Comparison of ENCODE assay signal across 24 cellular contexts in the genomic region with DNA sequence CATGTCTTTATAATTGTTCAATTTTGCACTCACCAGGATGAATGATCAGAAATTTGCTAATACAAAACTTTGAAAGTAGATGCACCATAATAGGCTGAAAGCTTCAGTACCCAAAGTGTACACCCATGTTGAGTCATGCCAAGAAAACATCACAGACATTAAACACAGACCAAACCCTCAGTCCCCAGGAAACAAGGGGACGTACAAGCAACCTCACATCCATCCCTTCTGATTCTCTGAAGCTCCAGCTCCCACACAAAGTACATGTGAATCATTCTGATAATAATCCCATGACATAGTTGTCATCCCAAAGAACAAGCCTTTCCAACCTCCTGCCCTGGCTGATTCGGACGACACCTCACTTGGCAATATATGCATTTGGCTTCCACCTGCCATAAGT.
A peak's percentile ranks its signal among the peaks of the same experiment; 100 is the strongest.
DNase-seq lines count a peak whose midpoint lies in the region; ATAC-seq and TF ChIP-seq lines count a peak whose summit lies in the region.
"Had no signal": no experiment of that assay in that cellular context is flagged by ENCODE, and none has a peak within 500 bp of the region (broad histone marks: within the 10 kb centered on the region; RNA-seq: fewer than 3 reads in every experiment).

No MANE protein-coding gene starts in this region.

- in situ Hi-C loops in IMR-90 (cut with MboI; ENCODE audit: low sequenced_read_pairs): no loop called here
- in situ Hi-C loops in brain microvascular endothelial cell (cut with HindIII; ENCODE audit: low pct_ligation_motif_present, low sequenced_read_pairs): no loop called here

- no peaks in the 10 kb centered on the region for H3K27me3 Mint-ChIP-seq in osteocyte (ENCODE audit: unreplicated experiment)
- H3K27me3 Mint-ChIP-seq: CD4-positive, alpha-beta T cell had no signal

- H2AFZ ChIP-seq in IMR-90 (replicated peaks; ENCODE audit: low read length, poor library complexity): no peak overlapping the region
- H2AFZ ChIP-seq: GM23338 had no signal

- 0 out of 4 replicates have a peak overlapping the region, but pooled peaks of 1 of the 2 experiments have one; percentile 13 for H4K8ac ChIP-seq in IMR-90 (ENCODE audit: low read depth in 2 of 2, low read length in 2 of 2)

- H3K27ac ChIP-seq in IMR-90 (ENCODE audit: insufficient read depth, low read length) (no peak overlapping the region), brain microvascular endothelial cell (no peak overlapping the region)
- H3K27ac ChIP-seq: A549; BLaER1 treated with 17β-estradiol and CSF1 and Interleukin-3, amounts not matched to agents 10 nM and 100 nM had no signal

- H4K5ac ChIP-seq in IMR-90 (ENCODE audit: low read depth, low read length): no peak overlapping the region

- TF ChIP-seq CTCF in IMR-90 (conservative IDR thresholded peaks at IDR 0.05; ENCODE audit: low read depth, low read length): no peak
- TF ChIP-seq CTCF in brain microvascular endothelial cell (IDR thresholded peaks at IDR 0.05; ENCODE audit: low read depth, low read length, missing control alignments): no peak
- TF ChIP-seq CTCF in fibroblast of pulmonary artery (IDR thresholded peaks at IDR 0.05; ENCODE audit: low read length, missing control alignments): no peak
- TF ChIP-seq CTCF in osteocyte (IDR thresholded peaks at IDR 0.05): no peak

- 75% methylated on average over 1 of the region's 3 CpGs; no CpG with 5 or more reads in 1 of the 2 experiments for WGBS in IMR-90 (ENCODE audit: extremely low coverage in 2 of 2, insufficient read length in 1 of 2), 2 experiments

- H3K4me1 ChIP-seq in IMR-90 (ENCODE audit: control insufficient read depth, insufficient read depth, low read length): peaks cover 17% of the 10 kb centered on the region
- H3K4me1 ChIP-seq: A549, BE2C had no signal

- intact Hi-C loops in IMR-90 (cut with micrococcal nuclease): no loop called here

- dilution Hi-C loops in IMR-90 (cut with HindIII; ENCODE audit: low sequenced_read_pairs, unreplicated experiment): no loop called here

- no peak for TF ChIP-seq POLR2A in IMR-90 (IDR thresholded peaks at IDR 0.05; ENCODE audit: low read depth, low read length)

- no peak overlapping the region for H3K23ac ChIP-seq in IMR-90 (ENCODE audit: low read depth, low read length)

- no peak overlapping the region for H3K4me3 Mint-ChIP-seq in osteocyte (ENCODE audit: unreplicated experiment)
- H3K4me3 Mint-ChIP-seq: CD14-positive monocyte; CD4-positive, alpha-beta T cell; CD8-positive, alpha-beta memory T cell; GM23338; H9 had no signal

- H2BK15ac ChIP-seq in IMR-90 (ENCODE audit: low read depth, low read length): peak overlapping the region; percentile 19; the same call in 1 of the 3 replicates

- BruUV-seq in IMR-90 (replicated peaks; lab: Mats Ljungman, UMichigan): no TSS peak

- H3K36me3 ChIP-seq in IMR-90 (ENCODE audit: control insufficient read depth, insufficient read depth, low read length): no peaks in the 10 kb centered on the region
- no peaks in the 10 kb centered on the region for H3K36me3 ChIP-seq in brain microvascular endothelial cell (replicated peaks)
- H3K36me3 ChIP-seq: BE2C; BLaER1 treated with 17β-estradiol and CSF1 and Interleukin-3, amounts not matched to agents 10 nM and 100 nM had no signal

- H2BK5ac ChIP-seq in IMR-90 (ENCODE audit: low read depth, low read length, poor library complexity, severe bottlenecking): no peak overlapping the region

- DNase-seq in IMR-90 (peak; percentile 37), brain microvascular endothelial cell (peak; percentile 42), fibroblast of pulmonary artery (ENCODE audit: low read depth) (peak; percentile 31), osteocyte (ENCODE audit: extremely low spot score, unreplicated experiment) (no peak), NCI-H2029 (lab: John Stamatoyannopoulos, UW) (no peak), hypothalamus (lab: John Stamatoyannopoulos, UW) (no peak)
- DNase-seq: 8988T; ACHN; AML-193; BE2C; CD4-positive, alpha-beta T cell; CD8-positive, alpha-beta memory T cell; DMS 273 treated with DMSO at 0.1 percent for 48 hours; DMS79; EL; GDM1; H9 had no signal

- no peak overlapping the region for H4K91ac ChIP-seq in IMR-90 (ENCODE audit: insufficient read depth, low read depth, low read length)

- no peak overlapping the region for H3K9ac ChIP-seq in IMR-90 (ENCODE audit: low read depth, low read length)
- H3K9ac ChIP-seq: BLaER1 treated with 17β-estradiol and CSF1 and Interleukin-3, amounts not matched to agents 10 nM and 100 nM had no signal

- H3K14ac ChIP-seq in IMR-90 (replicated peaks; ENCODE audit: low read depth, low read length): no peak overlapping the region

- H3K4me1 Mint-ChIP-seq in osteocyte (ENCODE audit: unreplicated experiment): peaks cover 54% of the 10 kb centered on the region
- H3K4me1 Mint-ChIP-seq: CD14-positive monocyte had no signal

- H3K4me2 ChIP-seq in IMR-90 (ENCODE audit: low read depth, low read length): no peak overlapping the region
- H3K4me2 ChIP-seq: A549; BLaER1 treated with 17β-estradiol and CSF1 and Interleukin-3, amounts not matched to agents 10 nM and 100 nM; GM23338 had no signal

- H3K18ac ChIP-seq in IMR-90 (ENCODE audit: low read depth, low read length): 0 out of 2 replicates have a peak overlapping the region, but pooled peaks have one; percentile 47

- H2AK5ac ChIP-seq in IMR-90 (ENCODE audit: low read depth, low read length): peak overlapping the region; percentile 7; the same call in 1 of the 2 replicates

- H3K79me1 ChIP-seq in IMR-90 (ENCODE audit: low read depth in 1 of 2, low read length in 2 of 2): no peaks in the 10 kb centered on the region

- no peak overlapping the region for H3K56ac ChIP-seq in IMR-90 (ENCODE audit: extremely low read depth, insufficient read depth, low read length)

- H3K27ac Mint-ChIP-seq in osteocyte (ENCODE audit: unreplicated experiment): peak overlapping the region; percentile 88
- H3K27ac Mint-ChIP-seq: CD14-positive monocyte; CD4-positive, alpha-beta T cell; CD8-positive, alpha-beta memory T cell; GM23338; H9 had no signal

- peaks cover 2% of the 10 kb centered on the region for H3K36me3 Mint-ChIP-seq in osteocyte (ENCODE audit: unreplicated experiment)
- H3K36me3 Mint-ChIP-seq: CD14-positive monocyte had no signal

- no peak overlapping the region; the same call in 1 of the 2 replicates for H2BK120ac ChIP-seq in IMR-90 (ENCODE audit: low read depth, low read length)

- CTCF ChIA-PET in IMR-90 (lab: Yijun Ruan, JAX): no interaction called here

- ATAC-seq in IMR-90 (ENCODE audit: low read depth) (no peak), HG03457 (IDR thresholded peaks at IDR 0.05; ENCODE audit: unreplicated experiment) (no peak)
- ATAC-seq: A549, GM12878, GM23338, HCT116 had no signal

- peaks cover 9% of the 10 kb centered on the region for H3K9me3 ChIP-seq in IMR-90 (ENCODE audit: control insufficient read depth, insufficient read depth, low read length)
- H3K9me3 ChIP-seq: BE2C had no signal

- no peaks in the 10 kb centered on the region for H4K20me1 ChIP-seq in IMR-90 (ENCODE audit: insufficient read depth, low read length)
- H4K20me1 ChIP-seq: BLaER1 treated with 17β-estradiol and CSF1 and Interleukin-3, amounts not matched to agents 10 nM and 100 nM had no signal

- POLR2A ChIA-PET in IMR-90 (lab: Charles Lee; ENCODE audit: unreplicated experiment): no interaction called here

- H3K27me3 ChIP-seq in IMR-90 (ENCODE audit: control insufficient read depth, insufficient read depth, low read length) (no peaks in the 10 kb centered on the region), brain microvascular endothelial cell (replicated peaks) (no peaks in the 10 kb centered on the region)
- H3K27me3 ChIP-seq: BE2C; BLaER1 treated with 17β-estradiol and CSF1 and Interleukin-3, amounts not matched to agents 10 nM and 100 nM had no signal

- no peak for TF ChIP-seq RAD21 in IMR-90 (IDR thresholded peaks at IDR 0.05; ENCODE audit: low read length)

- H3K9me1 ChIP-seq in IMR-90 (ENCODE audit: insufficient read depth, low read length): peaks cover 6% of the 10 kb centered on the region

- peak overlapping the region; percentile 71 for H2AK9ac ChIP-seq in IMR-90 (replicated peaks; ENCODE audit: low read depth, low read length, poor library complexity)

- H3K9me3 Mint-ChIP-seq in osteocyte (ENCODE audit: unreplicated experiment): peaks cover 16% of the 10 kb centered on the region

- H3K4ac ChIP-seq in IMR-90 (ENCODE audit: low read depth, low read length): no peak overlapping the region

- H2BK20ac ChIP-seq in IMR-90 (ENCODE audit: low read depth, low read length): peak overlapping the region; percentile 27; the same call in 1 of the 2 replicates

- H3K4me3 ChIP-seq in IMR-90 (ENCODE audit: insufficient read depth, low read depth, low read length): no peak overlapping the region
- no peak overlapping the region for H3K4me3 ChIP-seq in brain microvascular endothelial cell (ENCODE audit: low read depth, low read length)
- no peak overlapping the region for H3K4me3 ChIP-seq in fibroblast of pulmonary artery (replicated peaks; ENCODE audit: low read depth, low read length)
- H3K4me3 ChIP-seq: A549; BLaER1 treated with 17β-estradiol and CSF1 and Interleukin-3, amounts not matched to agents 10 nM and 100 nM; GM12878; GM23338 had no signal

TF ChIP-seq in IMR-90, 13 proteins besides CTCF, POLR2A, EP300 and RAD21 (continues in another document):
- TF ChIP-seq, protein P1, sequence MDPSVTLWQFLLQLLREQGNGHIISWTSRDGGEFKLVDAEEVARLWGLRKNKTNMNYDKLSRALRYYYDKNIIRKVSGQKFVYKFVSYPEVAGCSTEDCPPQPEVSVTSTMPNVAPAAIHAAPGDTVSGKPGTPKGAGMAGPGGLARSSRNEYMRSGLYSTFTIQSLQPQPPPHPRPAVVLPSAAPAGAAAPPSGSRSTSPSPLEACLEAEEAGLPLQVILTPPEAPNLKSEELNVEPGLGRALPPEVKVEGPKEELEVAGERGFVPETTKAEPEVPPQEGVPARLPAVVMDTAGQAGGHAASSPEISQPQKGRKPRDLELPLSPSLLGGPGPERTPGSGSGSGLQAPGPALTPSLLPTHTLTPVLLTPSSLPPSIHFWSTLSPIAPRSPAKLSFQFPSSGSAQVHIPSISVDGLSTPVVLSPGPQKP (IDR thresholded peaks at IDR 0.05; ENCODE audit: borderline replicate concordance, low read depth, low read length): no peak
- TF ChIP-seq MXI1 (IDR thresholded peaks at IDR 0.05; ENCODE audit: borderline replicate concordance, low read depth, low read length): no peak
- TF ChIP-seq CHD1 (IDR thresholded peaks at IDR 0.05; ENCODE audit: low read depth, low read length): no peak
- TF ChIP-seq FOS (IDR thresholded peaks at IDR 0.05; ENCODE audit: low read depth, low read length): no peak
- TF ChIP-seq RFX5 (IDR thresholded peaks at IDR 0.05; ENCODE audit: low read depth, low read length): no peak
- TF ChIP-seq RCOR1 (IDR thresholded peaks at IDR 0.05; ENCODE audit: insufficient replicate concordance, low read length): no peak
- TF ChIP-seq, protein P2, sequence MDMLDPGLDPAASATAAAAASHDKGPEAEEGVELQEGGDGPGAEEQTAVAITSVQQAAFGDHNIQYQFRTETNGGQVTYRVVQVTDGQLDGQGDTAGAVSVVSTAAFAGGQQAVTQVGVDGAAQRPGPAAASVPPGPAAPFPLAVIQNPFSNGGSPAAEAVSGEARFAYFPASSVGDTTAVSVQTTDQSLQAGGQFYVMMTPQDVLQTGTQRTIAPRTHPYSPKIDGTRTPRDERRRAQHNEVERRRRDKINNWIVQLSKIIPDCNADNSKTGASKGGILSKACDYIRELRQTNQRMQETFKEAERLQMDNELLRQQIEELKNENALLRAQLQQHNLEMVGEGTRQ (IDR thresholded peaks at IDR 0.05; ENCODE audit: low read depth, low read length): no peak

Comparison
In these comparisons a context has a peak if more than half of its experiments do, and no peak if none do; other contexts are left out.
1. DNase-seq: peak in IMR-90 (single experiment), brain microvascular endothelial cell (single experiment) and fibroblast of pulmonary artery (single experiment); none in osteocyte (single experiment), NCI-H2029 (single experiment) and hypothalamus (0 of 51).